Comparison of ENCODE assay signal across 1 cellular context in the genomic region with DNA sequence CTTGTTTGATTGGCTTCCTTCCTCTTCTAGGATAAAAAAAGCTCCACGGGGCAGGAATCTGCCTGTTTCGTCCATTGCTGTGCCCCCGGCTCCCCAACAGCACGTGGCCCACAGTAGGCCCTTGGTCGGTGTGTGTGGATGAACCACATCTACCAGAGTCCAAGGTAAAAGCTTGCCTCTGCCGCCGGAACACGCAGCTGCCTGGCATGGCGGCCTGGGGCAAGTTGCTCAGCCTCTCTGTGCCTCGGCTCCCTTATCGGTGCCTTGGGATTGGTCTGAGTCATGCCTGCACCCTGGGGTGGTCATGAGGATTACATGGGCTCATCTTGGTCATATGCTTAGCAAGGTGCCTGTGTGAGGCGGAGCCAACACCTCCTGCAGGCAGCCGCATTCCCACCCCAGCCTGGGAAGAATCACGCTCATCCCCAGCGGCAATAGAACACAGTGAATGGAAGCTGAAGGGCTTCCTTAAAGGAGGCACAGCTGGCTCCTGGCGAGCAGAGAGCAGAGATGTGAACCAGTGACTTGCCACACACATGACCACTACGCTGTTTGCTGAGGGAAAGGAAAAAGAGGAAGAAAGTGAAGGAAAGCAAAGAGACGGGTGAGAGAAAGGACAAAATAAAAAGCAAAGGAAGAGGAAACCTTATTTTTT.
TF ChIP-seq lines count a peak whose summit lies in the region.

No MANE protein-coding gene starts in this region.

TF ChIP-seq in K562, 482 proteins besides CTCF, POLR2A, EP300 and RAD21 (continues in another document):
- TF ChIP-seq C11orf30 (IDR thresholded peaks at IDR 0.05; ENCODE audit: low read depth) (peak; percentile 65), ZNF124 (CRISPR knock-in tag; IDR thresholded peaks at IDR 0.05) (no peak), ZNF57 (CRISPR knock-in tag; IDR thresholded peaks at IDR 0.05) (no peak), CREB3 (tag; conservative IDR thresholded peaks at IDR 0.05; ENCODE audit: low read depth) (0 out of 2 replicates have a peak, but pooled peaks have one; percentile 20), ZNF717 (CRISPR knock-in tag; IDR thresholded peaks at IDR 0.05) (no peak), ZBTB49 (CRISPR knock-in tag; IDR thresholded peaks at IDR 0.05; ENCODE audit: borderline replicate concordance) (no peak), ZNF780A (CRISPR knock-in tag; IDR thresholded peaks at IDR 0.05) (0 out of 2 replicates have a peak, but pooled peaks have one; percentile 23), SP1 (CRISPR knock-in tag; IDR thresholded peaks at IDR 0.05) (peak; percentile 43; the same call in 1 of the 2 replicates), ZHX1 (conservative IDR thresholded peaks at IDR 0.05; ENCODE audit: low read length) (0 out of 2 replicates have a peak, but pooled peaks have one; percentile 31), CEBPG (CRISPR knock-in tag; IDR thresholded peaks at IDR 0.05) (peak; percentile 26; the same call in 1 of the 2 replicates), CEBPG (tag; conservative IDR thresholded peaks at IDR 0.05 in 1 of 2, IDR thresholded peaks at IDR 0.05 in 1 of 2) (no peak), TCFL5 (CRISPR knock-in tag; conservative IDR thresholded peaks at IDR 0.05) (no peak), TGIF2 (CRISPR knock-in tag; IDR thresholded peaks at IDR 0.05) (no peak), EHMT2 (IDR thresholded peaks at IDR 0.05) (no peak; the same call in 1 of the 2 replicates), SMAD2 (IDR thresholded peaks at IDR 0.05; ENCODE audit: low read depth, low read length) (no peak), ZNF644 (tag; IDR thresholded peaks at IDR 0.05; ENCODE audit: low read depth) (no peak), RBFOX2 (IDR thresholded peaks at IDR 0.05; ENCODE audit: low read depth, low read length) (peak; percentile 83), NR4A1 (CRISPR knock-in tag; IDR thresholded peaks at IDR 0.05) (no peak), NR4A1 (tag; IDR thresholded peaks at IDR 0.05) (peak; percentile 50; the same call in 1 of the 2 replicates), ZKSCAN8 (CRISPR knock-in tag; IDR thresholded peaks at IDR 0.05) (no peak), TRIM28 (IDR thresholded peaks at IDR 0.05) (0 out of 2 replicates have a peak, but pooled peaks have one; percentile 27), GTF2E2 (tag; IDR thresholded peaks at IDR 0.05) (peak; percentile 35; the same call in 1 of the 2 replicates), RBM15 (IDR thresholded peaks at IDR 0.05; ENCODE audit: insufficient read depth, low read length) (no peak), KAT2B (IDR thresholded peaks at IDR 0.05; ENCODE audit: low read depth, low read length) (no peak), SOX6 (IDR thresholded peaks at IDR 0.05) (0 out of 2 replicates have a peak, but pooled peaks have one; percentile 17), ADNP (tag; IDR thresholded peaks at IDR 0.05) (no peak), DIDO1 (tag; IDR thresholded peaks at IDR 0.05; ENCODE audit: low read depth) (no peak), TAF7 (tag; IDR thresholded peaks at IDR 0.05) (0 out of 2 replicates have a peak, but pooled peaks have one; percentile 32), CREB1 (IDR thresholded peaks at IDR 0.05) (no peak), CREB1 (CRISPR knock-in tag; IDR thresholded peaks at IDR 0.05) (peak; percentile 74), HEY1 (CRISPR knock-in tag; IDR thresholded peaks at IDR 0.05; ENCODE audit: borderline replicate concordance) (no peak), EZH2 (IDR thresholded peaks at IDR 0.05; ENCODE audit: borderline replicate concordance, low read depth, low read length) (no peak), FOSL1 (tag; conservative IDR thresholded peaks at IDR 0.05) (peak; percentile 97), BHLHE40 (IDR thresholded peaks at IDR 0.05; ENCODE audit: low read length) (0 out of 2 replicates have a peak, but pooled peaks have one; percentile 20), ETS2 (tag; IDR thresholded peaks at IDR 0.05; ENCODE audit: borderline replicate concordance, poor library complexity, severe bottlenecking) (no peak), ZNF274 (IDR thresholded peaks at IDR 0.05; ENCODE audit: borderline replicate concordance, low read depth, low read length) (no peak), TOE1 (IDR thresholded peaks at IDR 0.05; ENCODE audit: borderline replicate concordance) (peak; percentile 81), TOE1 (CRISPR knock-in tag; IDR thresholded peaks at IDR 0.05; ENCODE audit: borderline replicate concordance, low read depth) (no peak), BCOR (IDR thresholded peaks at IDR 0.05) (no peak), TRIM24 (IDR thresholded peaks at IDR 0.05) (peak in 1 of 2 experiments; percentile 33; a peak in 1 of 4 replicates), ETV1 (tag; conservative IDR thresholded peaks at IDR 0.05; ENCODE audit: low read depth) (0 out of 2 replicates have a peak, but pooled peaks have one; percentile 24), ZNF830 (CRISPR knock-in tag; IDR thresholded peaks at IDR 0.05) (no peak), CBX3 (IDR thresholded peaks at IDR 0.05; ENCODE audit: borderline replicate concordance in 1 of 2, low read length in 2 of 2) (peak in 1 of 2 experiments; percentile 31; a peak in 1 of 3 replicates), ZNF224 (CRISPR knock-in tag; IDR thresholded peaks at IDR 0.05) (no peak), USF2 (CRISPR knock-in tag; IDR thresholded peaks at IDR 0.05) (no peak)
- TF ChIP-seq, protein P1, sequence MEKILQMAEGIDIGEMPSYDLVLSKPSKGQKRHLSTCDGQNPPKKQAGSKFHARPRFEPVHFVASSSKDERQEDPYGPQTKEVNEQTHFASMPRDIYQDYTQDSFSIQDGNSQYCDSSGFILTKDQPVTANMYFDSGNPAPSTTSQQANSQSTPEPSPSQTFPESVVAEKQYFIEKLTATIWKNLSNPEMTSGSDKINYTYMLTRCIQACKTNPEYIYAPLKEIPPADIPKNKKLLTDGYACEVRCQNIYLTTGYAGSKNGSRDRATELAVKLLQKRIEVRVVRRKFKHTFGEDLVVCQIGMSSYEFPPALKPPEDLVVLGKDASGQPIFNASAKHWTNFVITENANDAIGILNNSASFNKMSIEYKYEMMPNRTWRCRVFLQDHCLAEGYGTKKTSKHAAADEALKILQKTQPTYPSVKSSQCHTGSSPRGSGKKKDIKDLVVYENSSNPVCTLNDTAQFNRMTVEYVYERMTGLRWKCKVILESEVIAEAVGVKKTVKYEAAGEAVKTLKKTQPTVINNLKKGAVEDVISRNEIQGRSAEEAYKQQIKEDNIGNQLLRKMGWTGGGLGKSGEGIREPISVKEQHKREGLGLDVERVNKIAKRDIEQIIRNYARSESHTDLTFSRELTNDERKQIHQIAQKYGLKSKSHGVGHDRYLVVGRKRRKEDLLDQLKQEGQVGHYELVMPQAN (IDR thresholded peaks at IDR 0.05; ENCODE audit: borderline replicate concordance) = no peak
- TF ChIP-seq, protein P2, sequence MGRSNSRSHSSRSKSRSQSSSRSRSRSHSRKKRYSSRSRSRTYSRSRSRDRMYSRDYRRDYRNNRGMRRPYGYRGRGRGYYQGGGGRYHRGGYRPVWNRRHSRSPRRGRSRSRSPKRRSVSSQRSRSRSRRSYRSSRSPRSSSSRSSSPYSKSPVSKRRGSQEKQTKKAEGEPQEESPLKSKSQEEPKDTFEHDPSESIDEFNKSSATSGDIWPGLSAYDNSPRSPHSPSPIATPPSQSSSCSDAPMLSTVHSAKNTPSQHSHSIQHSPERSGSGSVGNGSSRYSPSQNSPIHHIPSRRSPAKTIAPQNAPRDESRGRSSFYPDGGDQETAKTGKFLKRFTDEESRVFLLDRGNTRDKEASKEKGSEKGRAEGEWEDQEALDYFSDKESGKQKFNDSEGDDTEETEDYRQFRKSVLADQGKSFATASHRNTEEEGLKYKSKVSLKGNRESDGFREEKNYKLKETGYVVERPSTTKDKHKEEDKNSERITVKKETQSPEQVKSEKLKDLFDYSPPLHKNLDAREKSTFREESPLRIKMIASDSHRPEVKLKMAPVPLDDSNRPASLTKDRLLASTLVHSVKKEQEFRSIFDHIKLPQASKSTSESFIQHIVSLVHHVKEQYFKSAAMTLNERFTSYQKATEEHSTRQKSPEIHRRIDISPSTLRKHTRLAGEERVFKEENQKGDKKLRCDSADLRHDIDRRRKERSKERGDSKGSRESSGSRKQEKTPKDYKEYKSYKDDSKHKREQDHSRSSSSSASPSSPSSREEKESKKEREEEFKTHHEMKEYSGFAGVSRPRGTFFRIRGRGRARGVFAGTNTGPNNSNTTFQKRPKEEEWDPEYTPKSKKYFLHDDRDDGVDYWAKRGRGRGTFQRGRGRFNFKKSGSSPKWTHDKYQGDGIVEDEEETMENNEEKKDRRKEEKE (IDR thresholded peaks at IDR 0.05; ENCODE audit: borderline replicate concordance in 1 of 2, control insufficient read depth in 1 of 2, low read depth in 2 of 2, low read length in 1 of 2) = no peak
- TF ChIP-seq, protein P3, sequence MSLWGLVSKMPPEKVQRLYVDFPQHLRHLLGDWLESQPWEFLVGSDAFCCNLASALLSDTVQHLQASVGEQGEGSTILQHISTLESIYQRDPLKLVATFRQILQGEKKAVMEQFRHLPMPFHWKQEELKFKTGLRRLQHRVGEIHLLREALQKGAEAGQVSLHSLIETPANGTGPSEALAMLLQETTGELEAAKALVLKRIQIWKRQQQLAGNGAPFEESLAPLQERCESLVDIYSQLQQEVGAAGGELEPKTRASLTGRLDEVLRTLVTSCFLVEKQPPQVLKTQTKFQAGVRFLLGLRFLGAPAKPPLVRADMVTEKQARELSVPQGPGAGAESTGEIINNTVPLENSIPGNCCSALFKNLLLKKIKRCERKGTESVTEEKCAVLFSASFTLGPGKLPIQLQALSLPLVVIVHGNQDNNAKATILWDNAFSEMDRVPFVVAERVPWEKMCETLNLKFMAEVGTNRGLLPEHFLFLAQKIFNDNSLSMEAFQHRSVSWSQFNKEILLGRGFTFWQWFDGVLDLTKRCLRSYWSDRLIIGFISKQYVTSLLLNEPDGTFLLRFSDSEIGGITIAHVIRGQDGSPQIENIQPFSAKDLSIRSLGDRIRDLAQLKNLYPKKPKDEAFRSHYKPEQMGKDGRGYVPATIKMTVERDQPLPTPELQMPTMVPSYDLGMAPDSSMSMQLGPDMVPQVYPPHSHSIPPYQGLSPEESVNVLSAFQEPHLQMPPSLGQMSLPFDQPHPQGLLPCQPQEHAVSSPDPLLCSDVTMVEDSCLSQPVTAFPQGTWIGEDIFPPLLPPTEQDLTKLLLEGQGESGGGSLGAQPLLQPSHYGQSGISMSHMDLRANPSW (CRISPR knock-in tag; IDR thresholded peaks at IDR 0.05) = no peak
- TF ChIP-seq, protein P4, sequence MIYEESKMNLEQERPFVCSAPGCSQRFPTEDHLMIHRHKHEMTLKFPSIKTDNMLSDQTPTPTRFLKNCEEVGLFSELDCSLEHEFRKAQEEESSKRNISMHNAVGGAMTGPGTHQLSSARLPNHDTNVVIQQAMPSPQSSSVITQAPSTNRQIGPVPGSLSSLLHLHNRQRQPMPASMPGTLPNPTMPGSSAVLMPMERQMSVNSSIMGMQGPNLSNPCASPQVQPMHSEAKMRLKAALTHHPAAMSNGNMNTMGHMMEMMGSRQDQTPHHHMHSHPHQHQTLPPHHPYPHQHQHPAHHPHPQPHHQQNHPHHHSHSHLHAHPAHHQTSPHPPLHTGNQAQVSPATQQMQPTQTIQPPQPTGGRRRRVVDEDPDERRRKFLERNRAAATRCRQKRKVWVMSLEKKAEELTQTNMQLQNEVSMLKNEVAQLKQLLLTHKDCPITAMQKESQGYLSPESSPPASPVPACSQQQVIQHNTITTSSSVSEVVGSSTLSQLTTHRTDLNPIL (CRISPR knock-in tag; IDR thresholded peaks at IDR 0.05) = no peak
- TF ChIP-seq, protein P5, sequence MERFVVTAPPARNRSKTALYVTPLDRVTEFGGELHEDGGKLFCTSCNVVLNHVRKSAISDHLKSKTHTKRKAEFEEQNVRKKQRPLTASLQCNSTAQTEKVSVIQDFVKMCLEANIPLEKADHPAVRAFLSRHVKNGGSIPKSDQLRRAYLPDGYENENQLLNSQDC (CRISPR knock-in tag; IDR thresholded peaks at IDR 0.05) = no peak
